ENCODE assay signal across 8 cellular contexts in the genomic region with DNA sequence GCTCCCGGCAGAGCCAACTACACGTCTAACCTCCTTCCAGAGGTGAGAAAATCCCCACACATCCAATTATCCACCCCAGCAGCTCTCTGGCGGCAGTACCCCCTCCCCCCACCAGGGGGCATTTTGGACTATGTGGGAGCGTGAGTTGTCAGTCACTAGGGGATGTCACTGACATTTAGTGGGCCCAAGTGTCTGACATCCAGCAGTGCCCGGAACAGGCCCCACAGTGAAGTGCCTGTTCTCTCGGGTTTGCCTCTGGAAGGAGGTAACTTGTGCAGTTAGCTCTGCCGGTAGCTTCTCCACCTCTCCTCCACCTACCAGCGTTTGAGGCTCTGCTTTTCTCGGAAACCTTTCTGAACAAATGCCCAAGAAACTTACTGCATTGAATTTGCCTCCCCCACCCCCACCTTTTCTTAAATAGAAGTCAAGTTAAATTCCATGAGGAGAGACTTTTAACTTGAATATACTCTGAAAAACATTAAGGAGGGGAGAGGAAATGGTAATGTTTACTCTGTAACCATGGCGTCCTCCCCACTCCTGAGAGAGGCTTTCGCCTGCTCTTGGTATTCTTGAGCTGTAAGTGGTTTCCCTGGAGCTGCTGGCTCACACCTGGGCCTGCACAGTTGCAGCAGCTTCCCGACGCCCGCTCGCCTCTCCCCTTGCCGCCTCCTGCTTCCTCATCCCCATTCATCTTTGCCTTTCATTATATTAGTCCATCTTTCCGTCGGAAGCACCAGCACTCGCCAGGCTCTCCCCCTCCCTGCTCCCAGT.
DNase-seq lines count a peak whose midpoint lies in the region; ATAC-seq and TF ChIP-seq lines count a peak whose summit lies in the region.

No MANE protein-coding gene starts in this region.

- no peak overlapping the region for H3K4me3 Mint-ChIP-seq in endothelial cell (ENCODE audit: unreplicated experiment)
- no peak overlapping the region for H3K4me3 Mint-ChIP-seq in naive B cell

- H3K9me3 Mint-ChIP-seq in endothelial cell (ENCODE audit: unreplicated experiment) (no peaks in the 10 kb centered on the region), naive B cell (peaks cover 0 to 19% (median 2%) of the 10 kb centered on the region in 7 donors)

- H3K27ac Mint-ChIP-seq in endothelial cell (ENCODE audit: unreplicated experiment) (peak overlapping the region; percentile 88), naive B cell (peak overlapping the region in 2 of 6 donors; percentile 15 to 28)

- H3K27me3 Mint-ChIP-seq in endothelial cell (ENCODE audit: unreplicated experiment) = peaks cover 23% of the 10 kb centered on the region
- peaks cover 27 to 53% (median 36%) of the 10 kb centered on the region in 3 donors for H3K27me3 Mint-ChIP-seq in naive B cell

- H3K4me1 Mint-ChIP-seq in endothelial cell (ENCODE audit: unreplicated experiment) (peaks cover 17% of the 10 kb centered on the region), naive B cell (peaks cover 9 to 12% (median 9%) of the 10 kb centered on the region in 3 donors)

- TF ChIP-seq CTCF in AG09319 (IDR thresholded peaks at IDR 0.05; ENCODE audit: low read depth, low read length) = peak; percentile 89
- peak; percentile 99 for TF ChIP-seq CTCF in endothelial cell (IDR thresholded peaks at IDR 0.05; ENCODE audit: unreplicated experiment)

- H3K36me3 Mint-ChIP-seq in endothelial cell (ENCODE audit: low read depth, unreplicated experiment) (peaks cover 3% of the 10 kb centered on the region), naive B cell (peaks cover 14 to 21% of the 10 kb centered on the region in 2 donors)

- DNase-seq in AG09319 (ENCODE audit: extremely low read depth, low read depth) = no peak
- peak; percentile 25 for DNase-seq in HCEC 1CT
- DNase-seq in NCI-H82 (lab: John Stamatoyannopoulos, UW) = peak; percentile 86
- peak; percentile 9 to 51 for DNase-seq in activated CD8-positive, alpha-beta memory T cell treated with anti-CD3 and anti-CD28 coated beads for 1 hour (ENCODE audit: extremely low read depth in 1 of 2, low read depth in 1 of 2)
- DNase-seq in endothelial cell (ENCODE audit: low spot score) = peak; percentile 91
- DNase-seq in naive B cell = peak; percentile 68
- DNase-seq in stimulated activated CD8-positive, alpha-beta memory T cell treated with anti-CD3 and anti-CD28 coated beads, Interleukin-7, amount 100 ng/mL, for 4 hours (ENCODE audit: low read depth in 2 of 2) = peak; percentile 41 to 44

- ATAC-seq in naive B cell (ENCODE audit: low read depth in 2 of 2) (peak; percentile 71 to 73), HG03342 (IDR thresholded peaks at IDR 0.05; ENCODE audit: unreplicated experiment) (no peak)
